In the genomic region with DNA sequence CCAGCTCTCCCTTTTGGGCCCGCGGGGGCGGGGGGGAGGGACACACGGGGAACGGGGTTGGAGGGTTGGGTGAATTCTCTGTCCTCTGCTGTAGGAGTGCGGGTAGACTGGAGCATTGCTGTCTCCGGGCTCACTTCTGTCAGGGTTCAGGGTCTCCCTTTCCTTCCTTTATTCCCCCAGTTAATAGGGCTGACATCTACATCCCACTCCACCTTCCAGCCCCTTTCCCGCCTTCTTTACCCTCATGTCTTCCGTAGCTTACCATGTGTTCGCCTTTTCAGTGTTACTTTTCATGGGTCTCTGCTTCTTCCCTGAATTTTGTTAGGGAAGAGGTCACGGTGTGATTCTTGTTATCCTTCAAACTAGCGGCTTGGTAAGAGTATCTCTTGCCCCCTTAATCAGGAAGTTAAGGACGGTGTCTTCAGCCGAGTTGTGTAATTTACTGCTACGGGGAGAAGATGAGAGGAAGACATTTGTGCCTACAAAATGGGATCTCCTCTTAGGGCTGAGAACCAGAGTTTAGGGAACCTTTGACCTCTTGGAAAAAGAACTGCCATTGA, we compare ENCODE assay signal across 8 cellular contexts. TPM values are rescaled to one million over a fixed set of nuclear protein-coding genes. Genes with fewer than 3 reads are reported as not detected.
DNase-seq lines count a peak whose midpoint lies in the region; TF ChIP-seq lines count a peak whose summit lies in the region.

No MANE protein-coding gene starts in this region.

- no peak for TF ChIP-seq CTCF in brain microvascular endothelial cell (IDR thresholded peaks at IDR 0.05; ENCODE audit: low read depth, low read length, missing control alignments)
- no peak for TF ChIP-seq CTCF in lower leg skin (IDR thresholded peaks at IDR 0.05)
- no peak for TF ChIP-seq CTCF in tibial nerve (IDR thresholded peaks at IDR 0.05)

- no peaks in the 10 kb centered on the region for H3K36me3 ChIP-seq in brain microvascular endothelial cell (replicated peaks)
- H3K36me3 ChIP-seq in tibial nerve, result no peaks in the 10 kb centered on the region

- intact Hi-C loops in lower leg skin (cut with DNase I; ENCODE audit: low total_unique reads), result no loop called here

- 0 to 1% methylated on average over 15 of the region's 15 CpGs for WGBS in lower leg skin, 2 donors
- 1% methylated on average over 15 of the region's 15 CpGs for WGBS in tibial nerve, 2 donors

- H3K27me3 ChIP-seq in brain microvascular endothelial cell (replicated peaks) (no peaks in the 10 kb centered on the region), tibial nerve (no peaks in the 10 kb centered on the region)

- H3K4me3 ChIP-seq in brain microvascular endothelial cell (ENCODE audit: low read depth, low read length) (peak overlapping the region; percentile 88), lower leg skin (ENCODE audit: low read depth, poor library complexity, severe bottlenecking) (peak overlapping the region; percentile 71), tibial nerve (peak overlapping the region; percentile 70 to 95 (median 82))

- TF ChIP-seq POLR2A in GM19099 (IDR thresholded peaks at IDR 0.05; ENCODE audit: extremely low read depth, insufficient read length, low read depth) (peak; percentile 49), lower leg skin (IDR thresholded peaks at IDR 0.05) (no peak), tibial nerve (IDR thresholded peaks at IDR 0.05) (no peak)

- DNase-seq in AG08396 (ENCODE audit: low spot score), result peak; percentile 46
- peak; percentile 66 for DNase-seq in NAMALWA (ENCODE audit: low spot score)
- DNase-seq in brain microvascular endothelial cell, result peak; percentile 2
- DNase-seq in lower leg skin (ENCODE audit: low spot score in 2 of 2), result no peak
- no peak for DNase-seq in tibial nerve (ENCODE audit: low spot score in 2 of 2)
- DNase-seq in activated CD8-positive, alpha-beta memory T cell treated with anti-CD3 and anti-CD28 coated beads, Interleukin-2, amount 50 U/mL, for 48 hours, result no peak
- no peak for DNase-seq in superior temporal gyrus (ENCODE audit: extremely low spot score)

- H3K27ac ChIP-seq in brain microvascular endothelial cell (no peak overlapping the region), tibial nerve (peak overlapping the region; percentile 94 to 99 (median 96))

- peaks cover 0 to 60% (median 40%) of the 10 kb centered on the region in 4 donors for H3K4me1 ChIP-seq in tibial nerve

- H3K9me3 ChIP-seq in tibial nerve, result no peaks in the 10 kb centered on the region

- in situ Hi-C loops in brain microvascular endothelial cell (cut with HindIII; ENCODE audit: low pct_ligation_motif_present, low sequenced_read_pairs), result no loop called here

- no peak for TF ChIP-seq EP300 in tibial nerve (IDR thresholded peaks at IDR 0.05)

RNA-seq across cellular contexts. Expression of a gene that starts 0.9 kb away (rescaled TPM):
- total RNA-seq in lower leg skin (10 to 100 TPM; 25.5 to 33.8 (median 31.0) TPM), tibial nerve (10 to 100 TPM; 45.5 to 48.7 (median 46.8) TPM)

Comparison
In these comparisons a context has a peak if more than half of its experiments do, and no peak if none do; other contexts are left out.
1. DNase-seq: peak in AG08396 (single experiment), NAMALWA (single experiment) and brain microvascular endothelial cell (single experiment); none in lower leg skin (0 of 2), tibial nerve (0 of 2), activated CD8-positive, alpha-beta memory T cell treated with anti-CD3 and anti-CD28 coated beads, Interleukin-2, amount 50 U/mL, for 48 hours (single experiment) and superior temporal gyrus (single experiment).
2. Peak in every context shown above with its lines, with median percentiles within 50 percentile points of each other: H3K4me3 ChIP-seq.